Comparison of ENCODE assay signal across 11 cellular contexts in the genomic region with DNA sequence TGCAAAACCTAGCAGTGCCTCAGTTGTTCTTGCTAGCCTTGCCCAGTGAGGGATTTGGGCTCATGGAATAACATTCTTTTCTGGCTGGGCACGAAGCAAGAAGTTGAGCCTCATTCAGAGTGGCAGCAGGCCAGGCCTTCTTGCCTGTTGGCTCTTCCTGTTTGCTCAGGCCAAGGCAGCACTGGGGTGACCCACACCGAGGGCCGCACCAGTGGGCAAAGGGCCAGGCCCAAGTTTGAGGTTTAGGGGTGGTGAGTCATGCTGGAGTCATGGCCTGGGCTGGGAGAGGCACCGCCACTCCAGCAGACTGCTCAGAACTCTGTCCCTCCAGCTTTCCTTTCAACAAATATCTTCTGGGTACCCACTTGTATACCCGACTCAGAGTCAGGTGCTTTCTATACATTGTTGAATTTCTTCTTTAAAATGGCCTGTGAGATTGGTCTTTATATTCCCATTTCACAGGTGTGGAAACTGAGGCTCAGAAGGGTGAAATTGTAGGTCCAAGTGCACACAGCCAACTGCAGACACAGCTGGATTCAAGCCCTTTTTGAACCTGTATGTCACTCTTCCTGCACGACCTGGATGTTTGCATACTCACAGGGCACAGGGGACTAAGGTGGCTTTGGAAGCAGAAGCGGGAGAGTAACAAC.
DNase-seq lines count a peak whose midpoint lies in the region; ATAC-seq and TF ChIP-seq lines count a peak whose summit lies in the region.
"Had no signal": no experiment of that assay in that cellular context is flagged by ENCODE, and none has a peak within 500 bp of the region (broad histone marks: within the 10 kb centered on the region; RNA-seq: fewer than 3 reads in every experiment).

No MANE protein-coding gene starts in this region.

- DNase-seq in EH (ENCODE audit: low read depth) (peak; percentile 98), RPMI8226 (peak; percentile 34), epithelial cell of proximal tubule (ENCODE audit: low read depth) (peak; percentile 75), omental fat pad (ENCODE audit: low spot score) (no peak), NCI-H82 (lab: John Stamatoyannopoulos, UW) (no peak), NCI-H69 (lab: John Stamatoyannopoulos, UW) (no peak), NCI-H146 treated with DMSO at 0.1 percent for 48 hours (lab: John Stamatoyannopoulos, UW; ENCODE audit: unreplicated experiment) (no peak)
- no peak for DNase-seq in activated CD4-positive, alpha-beta T cell treated with anti-CD3 and anti-CD28 coated beads, Interleukin-2, amount 50 U/mL, for 4 hours
- DNase-seq: activated B cell treated with CpG ODN at 0.5 μM for 24 hours, natural killer cell, NCI-H1092 had no signal

- peak; percentile 59 for ATAC-seq in omental fat pad (ENCODE audit: low FRiP score)
- ATAC-seq: natural killer cell had no signal

- no peak overlapping the region for H3K4me3 ChIP-seq in epithelial cell of proximal tubule (ENCODE audit: low read depth, low read length)

- TF ChIP-seq CTCF in epithelial cell of proximal tubule (conservative IDR thresholded peaks at IDR 0.05; ENCODE audit: low read depth, low read length) (no peak), omental fat pad (IDR thresholded peaks at IDR 0.05) (no peak)

Comparison
In these comparisons a context has a peak if more than half of its experiments do, and no peak if none do; other contexts are left out.
1. DNase-seq: peak in EH (single experiment), RPMI8226 (single experiment) and epithelial cell of proximal tubule (single experiment); none in omental fat pad (single experiment), NCI-H82 (single experiment), NCI-H69 (single experiment), activated CD4-positive, alpha-beta T cell treated with anti-CD3 and anti-CD28 coated beads, Interleukin-2, amount 50 U/mL, for 4 hours (0 of 2) and NCI-H146 treated with DMSO at 0.1 percent for 48 hours (single experiment).